20 cellular contexts compared by ENCODE assay signal in genomic region chr16:79571065-79571697, GRCh38. TPM values are rescaled to one million over a fixed set of nuclear protein-coding genes. Genes with fewer than 3 reads are reported as not detected.
A peak's percentile ranks its signal among the peaks of the same experiment; 100 is the strongest.
DNase-seq lines count a peak whose midpoint lies in the region; ATAC-seq and TF ChIP-seq lines count a peak whose summit lies in the region.
"Had no signal": no experiment of that assay in that cellular context is flagged by ENCODE, and none has a peak within 500 bp of the region (broad histone marks: within the 10 kb centered on the region; RNA-seq: fewer than 3 reads in every experiment).

No MANE protein-coding gene starts in this region.

- no peaks in the 10 kb centered on the region for H4K20me1 ChIP-seq in neural progenitor cell (ENCODE audit: low read depth)

- no peak overlapping the region for H2AFZ ChIP-seq in neural progenitor cell (replicated peaks)

- CTCF ChIA-PET in activated CD4-positive, alpha-beta T cell treated with anti-CD3 and anti-CD28 coated beads, Interleukin-2, amount 10 ng/mL, durations not matched to agents 7 days and 5 days (lab: Charles Lee), result interaction anchor here (0.7 kb wide), 1 partner anchor 31 kb away, joined by 4 read pairs; no protein-coding TSS in a partner anchor

- TF ChIP-seq CTCF in NB4 (IDR thresholded peaks at IDR 0.05; ENCODE audit: low read depth, low read length) (no peak), heart left ventricle (IDR thresholded peaks at IDR 0.05) (no peak), neural progenitor cell (IDR thresholded peaks at IDR 0.05) (no peak), tibial artery (IDR thresholded peaks at IDR 0.05) (no peak)

- intact Hi-C loops in heart left ventricle (cut with DNase I), result no loop called here
- intact Hi-C loops in tibial artery (cut with DNase I; ENCODE audit: low total_unique reads), result no loop called here

- H3K79me2 ChIP-seq in neural progenitor cell (ENCODE audit: low read depth), result no peaks in the 10 kb centered on the region

- peaks cover 3% of the 10 kb centered on the region for H3F3A ChIP-seq in neural progenitor cell (ENCODE audit: low read depth)

- H3K4me3 ChIP-seq in NB4 (ENCODE audit: low read depth, low read length) (no peak overlapping the region), heart left ventricle (peak overlapping the region in 9 of 12 donors; percentile 24 to 49 (median 32)), neural progenitor cell (no peak overlapping the region), tibial artery (peak overlapping the region; percentile 17 to 30)
- H3K4me3 ChIP-seq: prostate gland had no signal

- peaks cover under 1% of the 10 kb centered on the region for H3K9me3 Mint-ChIP-seq in neural progenitor cell
- H3K9me3 Mint-ChIP-seq in activated CD4-positive, alpha-beta T cell treated with anti-CD3 and anti-CD28 coated beads, Interleukin-2, amount 10 ng/mL, durations not matched to agents 7 days and 5 days, result no peaks in the 10 kb centered on the region
- H3K9me3 Mint-ChIP-seq: activated naive CD8-positive, alpha-beta T cell treated with anti-CD3 and anti-CD28 coated beads, Interleukin-2, amount 50 U/mL, for 24 hours; activated T-helper 2 cell treated with anti-CD3 and anti-CD28 coated beads, Interferon-gamma antibody, Interleukin-2, Interleukin-4, amounts not matched to agents 10 μg/mL and 5 μg/mL and 100 μg/mL, durations not matched to agents 14 hours and 24 hours and 36 hours; stimulated activated naive CD8-positive, alpha-beta T cell treated with anti-CD3 and anti-CD28 coated beads, Interleukin-15, Interleukin-2, amounts not matched to agents 100 ng/mL and 50 ng/mL, for 24 hours had no signal

- H3K36me3 Mint-ChIP-seq in neural progenitor cell, result peaks cover 2% of the 10 kb centered on the region
- H3K36me3 Mint-ChIP-seq in activated CD4-positive, alpha-beta T cell treated with anti-CD3 and anti-CD28 coated beads, Interleukin-2, amount 10 ng/mL, durations not matched to agents 7 days and 5 days (ENCODE audit: low read depth), result peaks cover 2% of the 10 kb centered on the region

- 28 to 46% (median 36%) methylated on average over 6 of the region's 6 CpGs for WGBS in heart left ventricle, 4 donors

- no peak overlapping the region for H3K4me3 Mint-ChIP-seq in neural progenitor cell
- no peak overlapping the region for H3K4me3 Mint-ChIP-seq in activated CD4-positive, alpha-beta T cell treated with anti-CD3 and anti-CD28 coated beads, Interleukin-2, amount 10 ng/mL, durations not matched to agents 7 days and 5 days
- H3K4me3 Mint-ChIP-seq: activated naive CD8-positive, alpha-beta T cell treated with anti-CD3 and anti-CD28 coated beads, Interleukin-2, amount 50 U/mL, for 24 hours; stimulated activated naive CD8-positive, alpha-beta T cell treated with anti-CD3 and anti-CD28 coated beads, Interleukin-15, Interleukin-2, amounts not matched to agents 100 ng/mL and 50 ng/mL, for 24 hours; T-helper 17 cell had no signal

- peak overlapping the region; percentile 68 for H3K27ac Mint-ChIP-seq in neural progenitor cell
- no peak overlapping the region for H3K27ac Mint-ChIP-seq in activated CD4-positive, alpha-beta T cell treated with anti-CD3 and anti-CD28 coated beads, Interleukin-2, amount 10 ng/mL, durations not matched to agents 7 days and 5 days
- H3K27ac Mint-ChIP-seq: activated naive CD8-positive, alpha-beta T cell treated with anti-CD3 and anti-CD28 coated beads, Interleukin-2, amount 50 U/mL, for 24 hours; activated T-helper 2 cell treated with anti-CD3 and anti-CD28 coated beads, Interferon-gamma antibody, Interleukin-2, Interleukin-4, amounts not matched to agents 10 μg/mL and 5 μg/mL and 100 μg/mL, durations not matched to agents 14 hours and 24 hours and 36 hours; stimulated activated naive CD8-positive, alpha-beta T cell treated with anti-CD3 and anti-CD28 coated beads, Interleukin-15, Interleukin-2, amounts not matched to agents 100 ng/mL and 50 ng/mL, for 24 hours; T-helper 17 cell had no signal

- no peaks in the 10 kb centered on the region for H3K27me3 Mint-ChIP-seq in neural progenitor cell (ENCODE audit: insufficient read depth, low read depth)
- H3K27me3 Mint-ChIP-seq in activated CD4-positive, alpha-beta T cell treated with anti-CD3 and anti-CD28 coated beads, Interleukin-2, amount 10 ng/mL, durations not matched to agents 7 days and 5 days, result peaks cover 23% of the 10 kb centered on the region

- peaks cover 0 to 10% (median 0%) of the 10 kb centered on the region in 9 donors for H3K27me3 ChIP-seq in heart left ventricle
- H3K27me3 ChIP-seq in neural progenitor cell, result no peaks in the 10 kb centered on the region
- no peaks in the 10 kb centered on the region for H3K27me3 ChIP-seq in tibial artery

- ATAC-seq in heart left ventricle, result peak; percentile 60 to 84 (median 64)
- no peak for ATAC-seq in stimulated activated naive CD8-positive, alpha-beta T cell treated with anti-CD3 and anti-CD28 coated beads, Interleukin-15, Interleukin-2, amounts not matched to agents 100 U/mL and 50 U/mL, for 24 hours
- ATAC-seq: activated naive CD8-positive, alpha-beta T cell treated with anti-CD3 and anti-CD28 coated beads, Interleukin-2, amount 50 U/mL, for 24 hours; T-helper 17 cell had no signal

- DNase-seq in NB4 (ENCODE audit: low read depth) (peak; percentile 2), heart left ventricle (peak in 4 of 5 donors; percentile 26 to 41 (median 36)), neural progenitor cell (ENCODE audit: low spot score) (no peak), tibial artery (no peak), SHP77 (lab: John Stamatoyannopoulos, UW) (no peak)
- DNase-seq in stimulated activated naive CD8-positive, alpha-beta T cell treated with anti-CD3 and anti-CD28 coated beads, Interleukin-15, Interleukin-2, amounts not matched to agents 100 U/mL and 50 U/mL, for 24 hours, result no peak
- DNase-seq in activated CD4-positive, alpha-beta T cell treated with anti-CD3 and anti-CD28 coated beads, Interleukin-2, amount 10 ng/mL, durations not matched to agents 7 days and 5 days, result no peak
- DNase-seq: activated CD4-positive, CD25-positive, alpha-beta regulatory T cell; activated naive CD8-positive, alpha-beta T cell treated with anti-CD3 and anti-CD28 coated beads, Interleukin-2, amount 50 U/mL, for 24 hours; AML-193; central memory CD4-positive, alpha-beta T cell; effector CD4-positive, alpha-beta T cell; GDM1; hippocampal formation; kidney glomerular epithelial cell; NCI-H1694; T-helper 17 cell had no signal

- POLR2A ChIA-PET in activated CD4-positive, alpha-beta T cell treated with anti-CD3 and anti-CD28 coated beads, Interleukin-2, amount 10 ng/mL, durations not matched to agents 7 days and 5 days (lab: Charles Lee), result no interaction called here

- H3K4me1 Mint-ChIP-seq in neural progenitor cell, result peaks cover 62% of the 10 kb centered on the region
- H3K4me1 Mint-ChIP-seq in activated CD4-positive, alpha-beta T cell treated with anti-CD3 and anti-CD28 coated beads, Interleukin-2, amount 10 ng/mL, durations not matched to agents 7 days and 5 days, result no peaks in the 10 kb centered on the region
- H3K4me1 Mint-ChIP-seq: activated naive CD8-positive, alpha-beta T cell treated with anti-CD3 and anti-CD28 coated beads, Interleukin-2, amount 50 U/mL, for 24 hours; T-helper 17 cell had no signal

- H3K4me1 ChIP-seq in heart left ventricle (peaks cover 0 to 10% (median 1%) of the 10 kb centered on the region in 12 donors), neural progenitor cell (peaks cover 24% of the 10 kb centered on the region), tibial artery (peaks cover 0 to 13% (median 6%) of the 10 kb centered on the region in 4 donors)
- H3K4me1 ChIP-seq: prostate gland had no signal

- no peak overlapping the region for H3K9ac ChIP-seq in neural progenitor cell

- H3K36me3 ChIP-seq in heart left ventricle, result no peaks in the 10 kb centered on the region
- H3K36me3 ChIP-seq in neural progenitor cell, result no peaks in the 10 kb centered on the region
- H3K36me3 ChIP-seq in tibial artery, result no peaks in the 10 kb centered on the region
- H3K36me3 ChIP-seq: prostate gland had no signal

- H3K4me2 ChIP-seq in neural progenitor cell, result peak overlapping the region; percentile 52

- peak overlapping the region in 3 of 12 donors; percentile 0 to 59 (median 35) for H3K27ac ChIP-seq in heart left ventricle
- H3K27ac ChIP-seq in neural progenitor cell, result no peak overlapping the region
- H3K27ac ChIP-seq in tibial artery, result no peak overlapping the region
- H3K27ac ChIP-seq: prostate gland had no signal

- H3K9me3 ChIP-seq in heart left ventricle (no peaks in the 10 kb centered on the region), neural progenitor cell (ENCODE audit: low read depth) (no peaks in the 10 kb centered on the region), tibial artery (no peaks in the 10 kb centered on the region)
- H3K9me3 ChIP-seq: prostate gland had no signal

- TF ChIP-seq POLR2A in NB4 (IDR thresholded peaks at IDR 0.05; ENCODE audit: extremely low read depth, insufficient read length), result no peak
- no peak for TF ChIP-seq POLR2A in heart left ventricle (IDR thresholded peaks at IDR 0.05)

RNA-seq across cellular contexts. Expression of gene MAF, which starts 29.4 kb away (rescaled TPM):
- 10 to 100 TPM in 6 of 9 donors, 1 to 10 TPM in 3; 7.5 to 59.0 (median 13.2) TPM for total RNA-seq in heart left ventricle
- 1 to 10 TPM; 2.8 to 3.0 TPM for polyA plus RNA-seq in heart left ventricle
- total RNA-seq in neural progenitor cell (ENCODE audit: low replicate concordance), result 10.8 and 13.5 TPM in 2 replicates
- 10 to 100 TPM; 34.4 TPM for total RNA-seq in activated CD4-positive, alpha-beta T cell treated with anti-CD3 and anti-CD28 coated beads, Interleukin-2, amount 10 ng/mL, durations not matched to agents 7 days and 5 days

Comparison
In these comparisons a context has a peak if more than half of its experiments do, and no peak if none do; other contexts are left out.
1. DNase-seq: peak in NB4 (single experiment) and heart left ventricle (4 of 5); none in neural progenitor cell (single experiment), tibial artery (0 of 2), stimulated activated naive CD8-positive, alpha-beta T cell treated with anti-CD3 and anti-CD28 coated beads, Interleukin-15, Interleukin-2, amounts not matched to agents 100 U/mL and 50 U/mL, for 24 hours (single experiment), SHP77 (0 of 2) and activated CD4-positive, alpha-beta T cell treated with anti-CD3 and anti-CD28 coated beads, Interleukin-2, amount 10 ng/mL, durations not matched to agents 7 days and 5 days (single experiment).
2. H3K4me3 ChIP-seq: peak in heart left ventricle (9 of 12) and tibial artery (2 of 2); none in NB4 (single experiment) and neural progenitor cell (single experiment).